ENCODE assay signal across 20 cellular contexts in genomic region chr7:8147004-8147403, GRCh38.
DNase-seq lines count a peak whose midpoint lies in the region; TF ChIP-seq lines count a peak whose summit lies in the region.
"Had no signal": no experiment of that assay in that cellular context is flagged by ENCODE, and none has a peak within 500 bp of the region (broad histone marks: within the 10 kb centered on the region; RNA-seq: fewer than 3 reads in every experiment).

No MANE protein-coding gene starts in this region.

- no peak overlapping the region for H3K9ac ChIP-seq in neural progenitor cell

- H3K9me3 Mint-ChIP-seq in brain = peaks cover 0 to 2% (median 0%) of the 10 kb centered on the region in 5 experiments
- no peaks in the 10 kb centered on the region for H3K9me3 Mint-ChIP-seq in neural progenitor cell
- no peaks in the 10 kb centered on the region for H3K9me3 Mint-ChIP-seq in osteocyte (ENCODE audit: unreplicated experiment)
- H3K9me3 Mint-ChIP-seq in Caco-2 (ENCODE audit: unreplicated experiment) = no peaks in the 10 kb centered on the region
- H3K9me3 Mint-ChIP-seq: stimulated activated memory B cell treated with anti-CD40 and anti-IgM and Interleukin-4, amounts not matched to agents 10 μg/mL and 1 μg/mL and 100 μg/mL, for 72 hours had no signal

- H4K20me1 ChIP-seq in neural progenitor cell (ENCODE audit: low read depth) = no peaks in the 10 kb centered on the region

- H3K36me3 ChIP-seq in neural progenitor cell = no peaks in the 10 kb centered on the region
- no peaks in the 10 kb centered on the region for H3K36me3 ChIP-seq in Caco-2 (ENCODE audit: control insufficient read depth, insufficient read depth, low read length)
- H3K36me3 ChIP-seq: transverse colon had no signal

- TF ChIP-seq CTCF in brain (conservative IDR thresholded peaks at IDR 0.05) (no peak), neural progenitor cell (IDR thresholded peaks at IDR 0.05) (no peak), osteocyte (IDR thresholded peaks at IDR 0.05) (no peak), Caco-2 (IDR thresholded peaks at IDR 0.05; ENCODE audit: insufficient read depth in 1 of 2, low read depth in 1 of 2, low read length in 1 of 2, severe bottlenecking in 1 of 2, unreplicated experiment in 1 of 2) (no peak)

- no peak overlapping the region for H3K27ac ChIP-seq in neural progenitor cell
- H3K27ac ChIP-seq: 22Rv1, transverse colon, VCaP had no signal

- no peaks in the 10 kb centered on the region for H3K79me2 ChIP-seq in neural progenitor cell (ENCODE audit: low read depth)

- intact Hi-C loops in Caco-2 (cut with micrococcal nuclease; ENCODE audit: unreplicated experiment) = no loop called here

- no peak overlapping the region for H2AFZ ChIP-seq in neural progenitor cell (replicated peaks)

- H3K4me1 ChIP-seq in neural progenitor cell (peaks cover 13% of the 10 kb centered on the region), Caco-2 (peaks cover 7% of the 10 kb centered on the region)
- H3K4me1 ChIP-seq: transverse colon had no signal

- H3K4me3 Mint-ChIP-seq in brain (peak overlapping the region in 3 of 5 experiments; percentile 20 to 47 (median 36)), neural progenitor cell (peak overlapping the region; percentile 71), osteocyte (ENCODE audit: unreplicated experiment) (no peak overlapping the region), Caco-2 (ENCODE audit: unreplicated experiment) (no peak overlapping the region)
- H3K4me3 Mint-ChIP-seq: CD14-positive monocyte; stimulated activated memory B cell treated with anti-CD40 and anti-IgM and Interleukin-4, amounts not matched to agents 10 μg/mL and 1 μg/mL and 100 μg/mL, for 72 hours had no signal

- H3K4me2 ChIP-seq in neural progenitor cell = peak overlapping the region; percentile 39
- H3K4me2 ChIP-seq: smooth muscle cell had no signal

- no TSS peak for BruUV-seq in Caco-2 (replicated peaks; lab: Mats Ljungman, UMichigan)

- H3K4me1 Mint-ChIP-seq in brain = peaks cover 53% of the 10 kb centered on the region
- peaks cover 28% of the 10 kb centered on the region for H3K4me1 Mint-ChIP-seq in neural progenitor cell
- peaks cover 6% of the 10 kb centered on the region for H3K4me1 Mint-ChIP-seq in osteocyte (ENCODE audit: unreplicated experiment)
- H3K4me1 Mint-ChIP-seq in Caco-2 (ENCODE audit: low read depth, unreplicated experiment) = no peaks in the 10 kb centered on the region

- H3K27me3 ChIP-seq in neural progenitor cell (no peaks in the 10 kb centered on the region), Caco-2 (replicated peaks; ENCODE audit: control insufficient read depth, insufficient read depth, low read length) (no peaks in the 10 kb centered on the region)
- H3K27me3 ChIP-seq: transverse colon had no signal

- DNase-seq in NCI-H510A treated with DMSO at 0.1 percent for 48 hours (lab: John Stamatoyannopoulos, UW) = peak; percentile 5
- DNase-seq in NCI-H510A (lab: John Stamatoyannopoulos, UW) = no peak
- DNase-seq in NCI-H2029 treated with DMSO at 0.1 percent for 48 hours (lab: John Stamatoyannopoulos, UW) = peak; percentile 96
- peak; percentile 54 for DNase-seq in neural progenitor cell (ENCODE audit: low spot score)
- DNase-seq in osteocyte (ENCODE audit: extremely low spot score, unreplicated experiment) = no peak
- no peak for DNase-seq in Caco-2
- DNase-seq in NK-92 (lab: John Stamatoyannopoulos, UW; ENCODE audit: unreplicated experiment) = no peak
- DNase-seq: amniotic stem cell, MM.1S, NCI-H524 treated with DMSO at 0.1 percent for 48 hours, posterior cingulate gyrus, transverse colon had no signal

- peaks cover 8% of the 10 kb centered on the region for H3F3A ChIP-seq in neural progenitor cell (ENCODE audit: low read depth)

- H3K9me3 ChIP-seq in neural progenitor cell (ENCODE audit: low read depth) = no peaks in the 10 kb centered on the region
- H3K9me3 ChIP-seq in Caco-2 = no peaks in the 10 kb centered on the region
- H3K9me3 ChIP-seq: transverse colon had no signal

- H3K27me3 Mint-ChIP-seq in brain = no peaks in the 10 kb centered on the region
- peaks cover 3% of the 10 kb centered on the region for H3K27me3 Mint-ChIP-seq in neural progenitor cell (ENCODE audit: insufficient read depth, low read depth)
- peaks cover 4% of the 10 kb centered on the region for H3K27me3 Mint-ChIP-seq in osteocyte (ENCODE audit: unreplicated experiment)
- H3K27me3 Mint-ChIP-seq in Caco-2 (ENCODE audit: insufficient read depth, unreplicated experiment) = no peaks in the 10 kb centered on the region
- H3K27me3 Mint-ChIP-seq: stimulated activated memory B cell treated with anti-CD40 and anti-IgM and Interleukin-4, amounts not matched to agents 10 μg/mL and 1 μg/mL and 100 μg/mL, for 72 hours had no signal

- H3K27ac Mint-ChIP-seq in brain = peak overlapping the region; percentile 23 to 92 (median 78)
- H3K27ac Mint-ChIP-seq in neural progenitor cell = peak overlapping the region; percentile 92
- no peak overlapping the region for H3K27ac Mint-ChIP-seq in osteocyte (ENCODE audit: unreplicated experiment)
- H3K27ac Mint-ChIP-seq in Caco-2 (ENCODE audit: unreplicated experiment) = no peak overlapping the region
- H3K27ac Mint-ChIP-seq: activated T-helper 2 cell treated with anti-CD3 and anti-CD28 coated beads, Interferon-gamma antibody, Interleukin-2, Interleukin-4, amounts not matched to agents 10 μg/mL and 5 μg/mL and 100 μg/mL, durations not matched to agents 14 hours and 24 hours and 36 hours; stimulated activated memory B cell treated with anti-CD40 and anti-IgM and Interleukin-4, amounts not matched to agents 10 μg/mL and 1 μg/mL and 100 μg/mL, for 72 hours had no signal

- H3K4me3 ChIP-seq in neural progenitor cell (no peak overlapping the region), Caco-2 (ENCODE audit: low read depth, low read length) (no peak overlapping the region)
- H3K4me3 ChIP-seq: GM12878, smooth muscle cell, transverse colon had no signal

- POLR2A ChIA-PET in Caco-2 (lab: Charles Lee) = no interaction called here

- H3K36me3 Mint-ChIP-seq in brain (no peaks in the 10 kb centered on the region), neural progenitor cell (no peaks in the 10 kb centered on the region), osteocyte (ENCODE audit: unreplicated experiment) (no peaks in the 10 kb centered on the region), Caco-2 (ENCODE audit: insufficient read depth, unreplicated experiment) (no peaks in the 10 kb centered on the region)
- H3K36me3 Mint-ChIP-seq: stimulated activated memory B cell treated with anti-CD40 and anti-IgM and Interleukin-4, amounts not matched to agents 10 μg/mL and 1 μg/mL and 100 μg/mL, for 72 hours had no signal

- CTCF ChIA-PET in Caco-2 (lab: Charles Lee) = no interaction called here

Comparison
In these comparisons a context has a peak if more than half of its experiments do, and no peak if none do; other contexts are left out.
1. DNase-seq: peak in NCI-H510A treated with DMSO at 0.1 percent for 48 hours (single experiment), NCI-H2029 treated with DMSO at 0.1 percent for 48 hours (single experiment) and neural progenitor cell (single experiment); none in NCI-H510A (single experiment), osteocyte (single experiment), Caco-2 (0 of 2) and NK-92 (single experiment).
2. H3K27ac Mint-ChIP-seq: peak in brain (5 of 5) and neural progenitor cell (single experiment); none in osteocyte (single experiment) and Caco-2 (single experiment).
3. H3K4me3 Mint-ChIP-seq: peak in brain (3 of 5) and neural progenitor cell (single experiment); none in osteocyte (single experiment) and Caco-2 (single experiment).